ENCODE assay signal across 18 cellular contexts in genomic region chr12:50841654-50842531, GRCh38. TPM values are rescaled to one million over a fixed set of nuclear protein-coding genes. Genes with fewer than 3 reads are reported as not detected.
DNase-seq lines count a peak whose midpoint lies in the region; ATAC-seq, FAIRE-seq and TF ChIP-seq lines count a peak whose summit lies in the region.
"Had no signal": no experiment of that assay in that cellular context is flagged by ENCODE, and none has a peak within 500 bp of the region (broad histone marks: within the 10 kb centered on the region; RNA-seq: fewer than 3 reads in every experiment).

No MANE protein-coding gene starts in this region.

- TF ChIP-seq RAD21 in K562 (CRISPR knock-in tag; conservative IDR thresholded peaks at IDR 0.05 in 1 of 2, IDR thresholded peaks at IDR 0.05 in 1 of 2): no peak

- H3K27me3 ChIP-seq in K562 (ENCODE audit: control insufficient read depth in 2 of 2, insufficient read depth in 2 of 2, low read length in 2 of 2) (no peaks in the 10 kb centered on the region), neural progenitor cell (no peaks in the 10 kb centered on the region), H7 (ENCODE audit: control insufficient read depth, insufficient read depth, low read length) (no peaks in the 10 kb centered on the region)

- CTCF ChIA-PET in K562 (lab: Yijun Ruan, JAX; ENCODE audit: low intra/inter-chr PET ratio): no interaction called here

- ATAC-seq in activated naive CD4-positive, alpha-beta T cell treated with anti-CD3 and anti-CD28 coated beads, Interleukin-2, amount 50 U/mL, for 72 hours: peak; percentile 46
- no peak for ATAC-seq in K562
- ATAC-seq: A549 had no signal

- H3K4me1 ChIP-seq in K562 (replicated peaks in 1 of 2; ENCODE audit: control insufficient read depth in 2 of 2, insufficient read depth in 2 of 2, low read length in 2 of 2): peaks cover 5 to 8% of the 10 kb centered on the region in 2 experiments; a peak in 3 of 5 replicates
- H3K4me1 ChIP-seq in neural progenitor cell: no peaks in the 10 kb centered on the region

- POLR2A ChIA-PET in K562 (lab: Yijun Ruan, JAX): no interaction called here

- in situ Hi-C loops in K562 (cut with MboI): no loop called here

- H3K4me1 Mint-ChIP-seq in mesothelial cell of epicardium (peaks cover 24% of the 10 kb centered on the region), type B pancreatic cell (ENCODE audit: unreplicated experiment) (no peaks in the 10 kb centered on the region), neural progenitor cell (no peaks in the 10 kb centered on the region)
- H3K4me1 Mint-ChIP-seq: IgD-negative memory B cell had no signal

- H3K4me3 Mint-ChIP-seq in mesothelial cell of epicardium (peak overlapping the region; percentile 61), type B pancreatic cell (peak overlapping the region; percentile 74), neural progenitor cell (no peak overlapping the region)

- H3K27me3 Mint-ChIP-seq in mesothelial cell of epicardium (ENCODE audit: low read depth) (no peaks in the 10 kb centered on the region), type B pancreatic cell (no peaks in the 10 kb centered on the region), neural progenitor cell (ENCODE audit: insufficient read depth, low read depth) (peaks cover 4% of the 10 kb centered on the region)

- no peak overlapping the region for H3K27ac ChIP-seq in K562 (ENCODE audit: extremely low read depth, low read depth, low read length)
- H3K27ac ChIP-seq in neural progenitor cell: no peak overlapping the region
- H3K27ac ChIP-seq: A549 had no signal

- no peak for TF ChIP-seq POLR2A in K562 (conservative IDR thresholded peaks at IDR 0.05)

- H3F3A ChIP-seq in neural progenitor cell (ENCODE audit: low read depth): no peaks in the 10 kb centered on the region

- H3K36me3 ChIP-seq in K562 (ENCODE audit: control insufficient read depth, insufficient read depth, low read length): no peaks in the 10 kb centered on the region
- no peaks in the 10 kb centered on the region for H3K36me3 ChIP-seq in neural progenitor cell
- no peaks in the 10 kb centered on the region for H3K36me3 ChIP-seq in H7 (replicated peaks; ENCODE audit: control insufficient read depth, insufficient read depth, low read length)

- TF ChIP-seq CTCF in K562 (IDR thresholded peaks at IDR 0.05 in 2 of 3, conservative IDR thresholded peaks at IDR 0.05 in 1 of 3; ENCODE audit: insufficient read depth in 2 of 3, low read depth in 1 of 3, low read length in 3 of 3) (no peak), mesothelial cell of epicardium (IDR thresholded peaks at IDR 0.05; ENCODE audit: unreplicated experiment) (no peak), type B pancreatic cell (conservative IDR thresholded peaks at IDR 0.05) (no peak), neural progenitor cell (IDR thresholded peaks at IDR 0.05) (no peak)

- H3K9ac ChIP-seq in K562 (ENCODE audit: insufficient read depth in 1 of 2, low read depth in 2 of 2, low read length in 2 of 2): no peak overlapping the region
- H3K9ac ChIP-seq in neural progenitor cell: no peak overlapping the region

- peaks cover 6 to 19% of the 10 kb centered on the region in 2 donors for H3K36me3 Mint-ChIP-seq in activated naive CD4-positive, alpha-beta T cell treated with anti-CD3 and anti-CD28 coated beads, Interleukin-2, amount 50 U/mL, for 72 hours
- H3K36me3 Mint-ChIP-seq in mesothelial cell of epicardium: peaks cover 7% of the 10 kb centered on the region
- no peaks in the 10 kb centered on the region for H3K36me3 Mint-ChIP-seq in type B pancreatic cell
- no peaks in the 10 kb centered on the region for H3K36me3 Mint-ChIP-seq in neural progenitor cell

- H3K4me2 ChIP-seq in K562 (ENCODE audit: insufficient read depth, low read length) (no peak overlapping the region), neural progenitor cell (no peak overlapping the region)
- H3K4me2 ChIP-seq: A549 had no signal

- peaks cover 8 to 9% of the 10 kb centered on the region in 2 donors for H3K9me3 Mint-ChIP-seq in activated naive CD4-positive, alpha-beta T cell treated with anti-CD3 and anti-CD28 coated beads, Interleukin-2, amount 50 U/mL, for 72 hours
- peaks cover 13% of the 10 kb centered on the region for H3K9me3 Mint-ChIP-seq in mesothelial cell of epicardium
- H3K9me3 Mint-ChIP-seq in type B pancreatic cell: no peaks in the 10 kb centered on the region
- peaks cover 3% of the 10 kb centered on the region for H3K9me3 Mint-ChIP-seq in neural progenitor cell

- no peak for FAIRE-seq in K562 (lab: Jason Lieb, UNC)
- FAIRE-seq: A549, D721Med, G401.6, GM12892 had no signal

- peak overlapping the region; percentile 30 for H2AFZ ChIP-seq in K562 (ENCODE audit: low read depth, low read length)
- no peak overlapping the region for H2AFZ ChIP-seq in neural progenitor cell (replicated peaks)

- H3K27ac Mint-ChIP-seq in activated naive CD4-positive, alpha-beta T cell treated with anti-CD3 and anti-CD28 coated beads, Interleukin-2, amount 50 U/mL, for 72 hours: no peak overlapping the region
- H3K27ac Mint-ChIP-seq in mesothelial cell of epicardium: peak overlapping the region; percentile 86
- H3K27ac Mint-ChIP-seq in type B pancreatic cell: peak overlapping the region; percentile 70
- no peak overlapping the region for H3K27ac Mint-ChIP-seq in neural progenitor cell
- H3K27ac Mint-ChIP-seq: IgD-negative memory B cell had no signal

- WGBS in K562 (ENCODE audit: insufficient coverage, low coverage, missing lambda C conversion rate): 19% methylated on average over 6 of the region's 7 CpGs

- TF ChIP-seq EP300 in K562 (IDR thresholded peaks at IDR 0.05; ENCODE audit: low read length): no peak

- no peaks in the 10 kb centered on the region for H3K9me1 ChIP-seq in K562 (ENCODE audit: control insufficient read depth, insufficient read depth, low read length)

- DNase-seq in activated naive CD4-positive, alpha-beta T cell treated with anti-CD3 and anti-CD28 coated beads, Interleukin-2, amount 50 U/mL, for 72 hours (ENCODE audit: low spot score in 2 of 2): no peak
- no peak for DNase-seq in activated naive CD4-positive, alpha-beta T cell treated with anti-CD3 and anti-CD28 coated beads, Interleukin-2, amount 50 U/mL, for 16 hours
- DNase-seq in K562 (ENCODE audit: extremely low read depth in 1 of 4, low spot score in 3 of 4) (no peak), mesothelial cell of epicardium (ENCODE audit: low spot score in 2 of 2, unreplicated experiment in 2 of 2) (no peak), type B pancreatic cell (ENCODE audit: extremely low spot score, unreplicated experiment) (no peak), islet precursor cell (no peak), neural progenitor cell (ENCODE audit: low spot score) (no peak), H7 (no peak)
- DNase-seq: DMS79 treated with DMSO at 0.1 percent for 48 hours, NCI-H146, NCI-H2081 treated with DMSO at 0.1 percent for 48 hours, NCI-H526 had no signal

- H4K20me1 ChIP-seq in K562 (replicated peaks; ENCODE audit: control insufficient read depth, insufficient read depth, low read length) (no peaks in the 10 kb centered on the region), neural progenitor cell (ENCODE audit: low read depth) (no peaks in the 10 kb centered on the region)

- intact Hi-C loops in K562 (cut with micrococcal nuclease): no loop called here

- BruUV-seq in K562 (replicated peaks; lab: Mats Ljungman, UMichigan): no TSS peak

- H3K4me3 ChIP-seq in K562: no peak overlapping the region
- H3K4me3 ChIP-seq in neural progenitor cell: no peak overlapping the region
- H3K4me3 ChIP-seq in H7 (ENCODE audit: insufficient read depth, low read depth, low read length): no peak overlapping the region
- H3K4me3 ChIP-seq: A549 had no signal

- H3K9me3 ChIP-seq in K562 (replicated peaks; ENCODE audit: control insufficient read depth, insufficient read depth, low read depth, low read length) (peaks cover 5% of the 10 kb centered on the region), neural progenitor cell (ENCODE audit: low read depth) (no peaks in the 10 kb centered on the region)

- H3K79me2 ChIP-seq in K562 (ENCODE audit: control insufficient read depth, insufficient read depth, low read length) (no peaks in the 10 kb centered on the region), neural progenitor cell (ENCODE audit: low read depth) (no peaks in the 10 kb centered on the region)

TF ChIP-seq in K562, 482 proteins besides CTCF, POLR2A, EP300 and RAD21 (continues in another document):
- 0 out of 2 replicates have a peak, but pooled peaks have one; percentile 13 for TF ChIP-seq PKNOX1 (IDR thresholded peaks at IDR 0.05)

RNA-seq across cellular contexts. Expression of gene TMPRSS12, which starts 0.8 kb away (rescaled TPM):
- not detected for total RNA-seq in activated naive CD4-positive, alpha-beta T cell treated with anti-CD3 and anti-CD28 coated beads, Interleukin-2, amount 50 U/mL, for 72 hours
- total RNA-seq in K562 (2011; cell fraction: chromatin; rRNA removed; ENCODE audit: low replicate concordance): not detected in 2 replicates
- total RNA-seq in K562 (2011; cell fraction: nucleolus; rRNA removed): not detected in 2 replicates
- total RNA-seq in K562 (2011; cell fraction: nucleoplasm; rRNA removed): not detected in 2 replicates
- total RNA-seq in K562 (2014; rRNA removed): not detected in 2 replicates
- not detected in 2 replicates for total RNA-seq in K562 (2014; rRNA removed; fragmentation: Illumina TruSeq; extraction: Trizol)
- total RNA-seq in K562 (2015; rRNA removed; fragmentation: Illumina TruSeq; extraction: Trizol): not detected in 2 replicates
- total RNA-seq in K562 (2021): not detected in 2 replicates
- not detected in 2 replicates for polyA plus RNA-seq in K562 (2011; rRNA removed)
- not detected in 2 replicates for polyA plus RNA-seq in K562 (2011; cell fraction: cytosol; rRNA removed)
- not detected in 2 replicates for polyA plus RNA-seq in K562 (2011; cell fraction: nucleus; rRNA removed)
- polyA plus RNA-seq in K562 (2012): not detected in 2 replicates
- not detected in 2 replicates for polyA plus RNA-seq in K562 (2014; fragmentation: Illumina TruSeq; extraction: Trizol)
- polyA plus RNA-seq in K562 (2014; fragmentation: Nextera tagmentation; extraction: Ambion mirVana): under 1 TPM in 1 of 2 experiments, not detected in 1; 0.04 TPM
- not detected in 2 replicates for polyA plus RNA-seq in K562 (2014; rRNA removed)
- not detected in 2 replicates for polyA minus RNA-seq in K562 (2011; rRNA and poly(A)+ RNA removed)
- not detected in 2 replicates for polyA minus RNA-seq in K562 (2011; cell fraction: cytosol; rRNA and poly(A)+ RNA removed)
- polyA minus RNA-seq in K562 (2011; cell fraction: nucleus; rRNA and poly(A)+ RNA removed): not detected in 2 replicates
- total RNA-seq in mesothelial cell of epicardium: 0.24 to 0.27 TPM in 2 of 3 replicates, not detected in the other
- total RNA-seq in type B pancreatic cell (ENCODE audit: low replicate concordance): 0.45 TPM in 1 of 2 replicates, not detected in the other
- not detected in 2 replicates for total RNA-seq in neural progenitor cell (ENCODE audit: low replicate concordance)
- total RNA-seq in H7 (2014; rRNA removed; shearing (Covaris generic)): not detected in 2 replicates
- total RNA-seq: HT1080 had no signal
- polyA plus RNA-seq: A549, IgD-negative memory B cell had no signal

Comparison
In these comparisons a context has a peak if more than half of its experiments do, and no peak if none do; other contexts are left out.
1. H3K27ac Mint-ChIP-seq: peak in mesothelial cell of epicardium (single experiment) and type B pancreatic cell (single experiment); none in activated naive CD4-positive, alpha-beta T cell treated with anti-CD3 and anti-CD28 coated beads, Interleukin-2, amount 50 U/mL, for 72 hours (0 of 2) and neural progenitor cell (single experiment).